Comparison of ENCODE assay signal across 13 cellular contexts in the genomic region with DNA sequence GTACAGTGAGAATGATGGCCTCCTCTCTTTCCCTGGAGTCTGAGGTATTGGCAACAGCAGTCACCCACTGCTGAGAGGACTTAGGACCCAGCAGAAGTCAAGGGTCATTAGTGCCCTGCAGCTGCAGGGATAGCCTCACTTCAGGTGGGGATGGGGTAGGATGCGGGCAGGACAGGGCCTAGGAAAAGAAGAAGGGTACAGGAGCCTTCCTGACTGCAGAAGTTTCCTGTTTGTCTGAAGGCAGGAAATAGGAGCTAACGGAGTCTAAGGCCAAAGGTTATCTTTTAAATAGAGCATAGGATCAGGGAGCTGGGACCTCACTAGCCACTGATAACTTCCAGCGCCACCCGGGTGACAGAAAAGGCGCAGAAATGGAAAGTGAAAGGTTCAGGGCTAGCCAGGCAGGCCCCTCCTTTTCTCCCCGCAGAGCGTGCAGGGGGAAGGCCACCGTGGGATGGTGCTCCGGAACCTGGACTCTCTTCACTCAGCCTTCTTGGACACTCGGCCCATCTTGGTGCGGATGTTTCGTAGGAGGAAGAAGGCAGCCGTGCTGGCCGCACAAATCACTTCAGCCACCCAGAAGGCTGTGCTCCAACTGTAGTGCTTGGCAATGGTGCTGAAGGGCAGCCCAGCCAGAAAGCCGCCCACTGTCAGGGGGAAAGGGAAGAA. TPM values are rescaled to one million over a fixed set of nuclear protein-coding genes. Genes with fewer than 3 reads are reported as not detected.
A peak's percentile ranks its signal among the peaks of the same experiment; 100 is the strongest.
DNase-seq lines count a peak whose midpoint lies in the region; ATAC-seq, FAIRE-seq and TF ChIP-seq lines count a peak whose summit lies in the region.
"Had no signal": no experiment of that assay in that cellular context is flagged by ENCODE, and none has a peak within 500 bp of the region (broad histone marks: within the 10 kb centered on the region; RNA-seq: fewer than 3 reads in every experiment).

No MANE protein-coding gene starts in this region.

- no peak for TF ChIP-seq CTCF in CD8-positive, alpha-beta T cell (IDR thresholded peaks at IDR 0.05)
- TF ChIP-seq CTCF in RWPE1 (conservative IDR thresholded peaks at IDR 0.05; ENCODE audit: low read depth) (no peak), endodermal cell (conservative IDR thresholded peaks at IDR 0.05) (no peak), pancreas (IDR thresholded peaks at IDR 0.05) (no peak)

- peaks cover 33% of the 10 kb centered on the region for H3K4me1 ChIP-seq in CD8-positive, alpha-beta T cell (ENCODE audit: insufficient read depth, low read length)
- H3K4me1 ChIP-seq in endodermal cell (ENCODE audit: control insufficient read depth, insufficient read depth, low read length) (peaks cover 31% of the 10 kb centered on the region), pancreas (peaks cover 22 to 42% (median 29%) of the 10 kb centered on the region in 3 donors)

- H3K27me3 Mint-ChIP-seq in CD8-positive, alpha-beta T cell (ENCODE audit: low read depth): no peaks in the 10 kb centered on the region
- H3K27me3 Mint-ChIP-seq in endodermal cell (ENCODE audit: insufficient read depth): no peaks in the 10 kb centered on the region

- POLR2A ChIA-PET in CD8-positive, alpha-beta T cell (lab: Charles Lee): interaction anchor here (1.1 kb wide), 1 partner anchor 43 kb away, joined by 3 read pairs; a partner anchor contains a TSS
- POLR2A ChIA-PET in RWPE1 (lab: Yijun Ruan, JAX; ENCODE audit: low non-redundant PET): no interaction called here

- CTCF ChIA-PET in CD8-positive, alpha-beta T cell (lab: Charles Lee): interaction anchor here (1.4 kb wide), 1 partner anchor 32 kb away, joined by 3 read pairs; no protein-coding TSS in a partner anchor
- CTCF ChIA-PET in RWPE1 (lab: Yijun Ruan, JAX): no interaction called here

- H3K36me3 ChIP-seq in CD8-positive, alpha-beta T cell (ENCODE audit: insufficient read depth, low read length): peaks cover 20% of the 10 kb centered on the region
- H3K36me3 ChIP-seq in endodermal cell (ENCODE audit: control insufficient read depth, insufficient read depth, low read length) (peaks cover 58% of the 10 kb centered on the region), pancreas (peaks cover 0 to 16% (median 14%) of the 10 kb centered on the region in 3 donors), MG63 (peaks cover 41% of the 10 kb centered on the region)

- H3K9ac ChIP-seq in endodermal cell (ENCODE audit: extremely low read depth, low read length, poor library complexity, severe bottlenecking): no peak overlapping the region

- H3K4me1 Mint-ChIP-seq in CD8-positive, alpha-beta T cell (ENCODE audit: low read depth): peaks cover 45% of the 10 kb centered on the region
- H3K4me1 Mint-ChIP-seq in endodermal cell: peaks cover 54% of the 10 kb centered on the region

- no peak for ATAC-seq in CD8-positive, alpha-beta T cell
- no peak for ATAC-seq in pancreas
- ATAC-seq in HG02970 (IDR thresholded peaks at IDR 0.05; ENCODE audit: low FRiP score, unreplicated experiment): no peak

- H3K4me3 ChIP-seq in CD8-positive, alpha-beta T cell (ENCODE audit: low read depth, low read length): no peak overlapping the region
- H3K4me3 ChIP-seq in endodermal cell (ENCODE audit: low read length) (peak overlapping the region; percentile 70), pancreas (no peak overlapping the region), MG63 (no peak overlapping the region)

- peaks cover 65% of the 10 kb centered on the region for H3K36me3 Mint-ChIP-seq in CD8-positive, alpha-beta T cell
- H3K36me3 Mint-ChIP-seq in endodermal cell (ENCODE audit: low read depth): peaks cover 71% of the 10 kb centered on the region

- no peak for FAIRE-seq in pancreas (lab: Jason Lieb, UNC)
- FAIRE-seq: D721Med had no signal

- no peak overlapping the region for H3K4me3 Mint-ChIP-seq in CD8-positive, alpha-beta T cell
- H3K4me3 Mint-ChIP-seq in endodermal cell: peak overlapping the region; percentile 2

- no peaks in the 10 kb centered on the region for H3K9me3 ChIP-seq in CD8-positive, alpha-beta T cell (ENCODE audit: low read length)
- H3K9me3 ChIP-seq in endodermal cell (ENCODE audit: control insufficient read depth, low read length) (no peaks in the 10 kb centered on the region), pancreas (no peaks in the 10 kb centered on the region), MG63 (no peaks in the 10 kb centered on the region)

- no peak overlapping the region for H3K27ac ChIP-seq in CD8-positive, alpha-beta T cell (ENCODE audit: low read depth, low read length)
- peak overlapping the region; percentile 81 for H3K27ac ChIP-seq in RWPE1
- H3K27ac ChIP-seq in endodermal cell (ENCODE audit: low read depth, low read length): no peak overlapping the region
- peak overlapping the region in 3 of 4 donors; percentile 15 to 58 (median 32) for H3K27ac ChIP-seq in pancreas
- H3K27ac ChIP-seq: VCaP had no signal

- DNase-seq in CD8-positive, alpha-beta T cell: no peak
- DNase-seq in RWPE1 (ENCODE audit: low spot score): no peak
- DNase-seq in endodermal cell: no peak
- peak in 1 of 6 donors; percentile 48 for DNase-seq in pancreas
- no peak for DNase-seq in NCI-H2171 (lab: John Stamatoyannopoulos, UW)
- DNase-seq in MG63: no peak
- DNase-seq in anterior cingulate cortex (lab: John Stamatoyannopoulos, UW): no peak
- DNase-seq: NCI-H187 treated with DMSO at 0.1 percent for 48 hours; stimulated activated CD4-positive, alpha-beta T cell treated with anti-CD3 and anti-CD28 coated beads, Interleukin-2, amount 100 ng/mL, for 24 hours; substantia nigra had no signal

- no peaks in the 10 kb centered on the region for H3K9me3 Mint-ChIP-seq in CD8-positive, alpha-beta T cell
- no peaks in the 10 kb centered on the region for H3K9me3 Mint-ChIP-seq in endodermal cell

- no peaks in the 10 kb centered on the region for H3K27me3 ChIP-seq in CD8-positive, alpha-beta T cell (ENCODE audit: insufficient read depth, low read length)
- H3K27me3 ChIP-seq in endodermal cell (ENCODE audit: control insufficient read depth, insufficient read depth, low read length, poor library complexity, severe bottlenecking) (no peaks in the 10 kb centered on the region), pancreas (no peaks in the 10 kb centered on the region), MG63 (no peaks in the 10 kb centered on the region)

- WGBS in endodermal cell (ENCODE audit: insufficient coverage in 1 of 2, insufficient read length in 1 of 2), 2 experiments: 76 to 80% methylated on average over 8 to 15 of the region's 15 CpGs
- 72 to 78% methylated on average over 15 of the region's 15 CpGs for WGBS in pancreas, 2 donors

- H3K27ac Mint-ChIP-seq in CD8-positive, alpha-beta T cell: peak overlapping the region; percentile 73
- H3K27ac Mint-ChIP-seq in endodermal cell: peak overlapping the region; percentile 71

- intact Hi-C loops in CD8-positive, alpha-beta T cell (cut with DNase I, micrococcal nuclease): no loop called here
- intact Hi-C loops in pancreas (cut with DNase I): no loop called here

RNA-seq across cellular contexts. Expression of a gene that starts 6.0 kb away (rescaled TPM):
- total RNA-seq in CD8-positive, alpha-beta T cell: 10 to 100 TPM; 65.6 to 73.3 TPM
- total RNA-seq in endodermal cell (10 to 100 TPM; 60.0 to 66.8 TPM), pancreas (10 to 100 TPM; 13.7 to 36.5 (median 27.2) TPM)
- 78.9 TPM for polyA plus RNA-seq in endodermal cell (2013, experiment 1 of 2)
- polyA plus RNA-seq in endodermal cell (2013, experiment 2 of 2): 77.1 TPM
- polyA plus RNA-seq in pancreas: 10 to 100 TPM; 21.6 to 55.7 TPM
- 54.2 and 91.6 TPM in 2 replicates for total RNA-seq in MG63 (2014; rRNA removed; shearing (Covaris generic); ENCODE audit: low replicate concordance)

RNA-seq across cellular contexts. Expression of a gene that starts 6.1 kb away (rescaled TPM):
- 1 to 10 TPM; 4.0 to 4.6 TPM for total RNA-seq in CD8-positive, alpha-beta T cell
- total RNA-seq in endodermal cell (10 to 100 TPM; 63.6 to 75.3 TPM), pancreas (10 to 100 TPM; 27.1 to 41.6 (median 32.6) TPM)
- polyA plus RNA-seq in endodermal cell (2013, experiment 1 of 2): 53.1 TPM
- polyA plus RNA-seq in endodermal cell (2013, experiment 2 of 2): 48.1 TPM
- polyA plus RNA-seq in pancreas: 100 to 1,000 TPM in 1 of 2 donors, 10 to 100 TPM in 1; 67.0 to 163 TPM
- 1.2 and 2.6 TPM in 2 replicates for total RNA-seq in MG63 (2014; rRNA removed; shearing (Covaris generic); ENCODE audit: low replicate concordance)

RNA-seq across cellular contexts. Expression of a gene that starts 6.4 kb away (rescaled TPM):
- total RNA-seq in CD8-positive, alpha-beta T cell: 1,000 to 10,000 TPM; 2,737 to 2,869 TPM
- 1,000 to 10,000 TPM; 1,289 to 1,299 TPM for total RNA-seq in endodermal cell
- 1,099 TPM for polyA plus RNA-seq in endodermal cell (2013, experiment 1 of 2)
- polyA plus RNA-seq in endodermal cell (2013, experiment 2 of 2): 1,071 TPM
- 100 to 1,000 TPM; 536 to 863 (median 675) TPM for total RNA-seq in pancreas
- 1,000 to 10,000 TPM; 1,298 to 1,472 TPM for polyA plus RNA-seq in pancreas
- total RNA-seq in MG63 (2014; rRNA removed; shearing (Covaris generic); ENCODE audit: low replicate concordance): 1,989 and 2,700 TPM in 2 replicates

RNA-seq across cellular contexts. Expression of a gene that starts 26.6 kb away (rescaled TPM):
- total RNA-seq in CD8-positive, alpha-beta T cell: 100 to 1,000 TPM; 103 to 116 TPM
- total RNA-seq in endodermal cell: 10 to 100 TPM; 38.7 to 43.3 TPM
- polyA plus RNA-seq in endodermal cell (2013, experiment 1 of 2): 17.1 TPM
- 18.8 TPM for polyA plus RNA-seq in endodermal cell (2013, experiment 2 of 2)
- total RNA-seq in pancreas: 10 to 100 TPM in 4 of 6 donors, 1 to 10 TPM in 2; 9.1 to 21.3 (median 14.0) TPM
- 10 to 100 TPM; 61.1 to 86.2 TPM for polyA plus RNA-seq in pancreas
- 3.4 and 12.7 TPM in 2 replicates for total RNA-seq in MG63 (2014; rRNA removed; shearing (Covaris generic); ENCODE audit: low replicate concordance)

RNA-seq across cellular contexts. Expression of a gene that starts 32.4 kb away (rescaled TPM):
- total RNA-seq in CD8-positive, alpha-beta T cell: 100 to 1,000 TPM; 106 to 109 TPM
- total RNA-seq in endodermal cell: 100 to 1,000 TPM; 277 to 315 TPM
- polyA plus RNA-seq in endodermal cell (2013, experiment 1 of 2): 144 TPM
- 161 TPM for polyA plus RNA-seq in endodermal cell (2013, experiment 2 of 2)
- 100 to 1,000 TPM; 105 to 210 (median 169) TPM for total RNA-seq in pancreas
- polyA plus RNA-seq in pancreas: 10 to 100 TPM; 79.2 to 79.8 TPM
- 137 and 228 TPM in 2 replicates for total RNA-seq in MG63 (2014; rRNA removed; shearing (Covaris generic); ENCODE audit: low replicate concordance)

Comparison
In these comparisons a context has a peak if more than half of its experiments do, and no peak if none do; other contexts are left out.
1. H3K27ac ChIP-seq: peak in RWPE1 (single experiment) and pancreas (3 of 4); none in CD8-positive, alpha-beta T cell (single experiment) and endodermal cell (single experiment).